In the genomic region with DNA sequence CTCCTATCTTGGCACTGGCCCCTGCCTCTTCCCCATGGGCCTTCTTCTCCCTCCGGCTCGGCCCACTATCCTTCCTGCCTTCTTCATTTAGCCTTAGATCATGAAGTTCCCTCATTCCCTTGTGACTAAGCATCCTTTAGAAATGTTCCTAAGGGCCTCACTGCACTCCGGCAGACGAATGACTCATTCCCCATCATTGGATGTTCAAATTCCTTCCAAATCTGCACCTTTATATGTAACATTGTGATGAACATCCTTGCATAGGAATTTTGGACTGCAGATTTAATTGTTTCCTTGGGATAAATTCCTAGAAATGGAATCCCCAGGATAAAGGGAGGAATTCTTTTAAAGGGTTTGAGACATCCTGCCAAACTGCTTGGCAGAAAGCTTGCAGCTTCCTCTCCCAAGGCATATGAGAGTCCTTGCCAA, we compare ENCODE assay signal across 15 cellular contexts. TPM values are rescaled to one million over a fixed set of nuclear protein-coding genes. Genes with fewer than 3 reads are reported as not detected.
A peak's percentile ranks its signal among the peaks of the same experiment; 100 is the strongest.
DNase-seq lines count a peak whose midpoint lies in the region; TF ChIP-seq lines count a peak whose summit lies in the region.
"Had no signal": no experiment of that assay in that cellular context is flagged by ENCODE, and none has a peak within 500 bp of the region (broad histone marks: within the 10 kb centered on the region; RNA-seq: fewer than 3 reads in every experiment).

No MANE protein-coding gene starts in this region.

- H3K27me3 Mint-ChIP-seq in activated naive CD4-positive, alpha-beta T cell treated with anti-CD3 and anti-CD28 coated beads for 36 hours (ENCODE audit: low read depth), result no peaks in the 10 kb centered on the region

- in situ Hi-C loops in brain microvascular endothelial cell (cut with HindIII; ENCODE audit: low pct_ligation_motif_present, low sequenced_read_pairs), result no loop called here

- no peak for TF ChIP-seq CTCF in HFF-Myc (IDR thresholded peaks at IDR 0.05; ENCODE audit: low read depth, low read length, missing control alignments)
- no peak for TF ChIP-seq CTCF in brain microvascular endothelial cell (IDR thresholded peaks at IDR 0.05; ENCODE audit: low read depth, low read length, missing control alignments)

- intact Hi-C loops in activated naive CD4-positive, alpha-beta T cell treated with anti-CD3 and anti-CD28 coated beads for 36 hours (cut with micrococcal nuclease), result no loop called here

- peak overlapping the region; percentile 83 for H3K27ac ChIP-seq in ACC112 (ENCODE audit: low read depth, low read length)
- peak overlapping the region; percentile 44 for H3K27ac ChIP-seq in brain microvascular endothelial cell
- H3K27ac ChIP-seq: C4-2B, colonic mucosa, psoas muscle, vagina had no signal

- H3K79me2 ChIP-seq in ACC112 (ENCODE audit: control insufficient read depth, insufficient read depth, low read length, unreplicated experiment), result no peaks in the 10 kb centered on the region

- H3K27ac Mint-ChIP-seq in activated naive CD4-positive, alpha-beta T cell treated with anti-CD3 and anti-CD28 coated beads for 36 hours, result no peak overlapping the region
- H3K27ac Mint-ChIP-seq: T-helper 1 cell treated with Interleukin-12 subunit alpha and Interleukin-12 subunit beta and Interleukin-4 antibody, amounts not matched to agents 30 μg/mL and 1 μg/mL, for 36 hours had no signal

- no peaks in the 10 kb centered on the region for H3K36me3 Mint-ChIP-seq in activated naive CD4-positive, alpha-beta T cell treated with anti-CD3 and anti-CD28 coated beads for 36 hours (ENCODE audit: low read depth)

- DNase-seq in HFF-Myc (ENCODE audit: extremely low read depth, low read depth) (peak; percentile 38), brain microvascular endothelial cell (peak; percentile 69), islet precursor cell (peak; percentile 69), DMS153 (lab: John Stamatoyannopoulos, UW) (no peak), SHP77 (lab: John Stamatoyannopoulos, UW) (no peak)
- no peak for DNase-seq in activated naive CD4-positive, alpha-beta T cell treated with anti-CD3 and anti-CD28 coated beads for 36 hours
- DNase-seq in activated CD4-positive, alpha-beta T cell treated with anti-CD3 and anti-CD28 coated beads, Interleukin-2, amount 50 U/mL, for 48 hours, result no peak
- DNase-seq: colonic mucosa, left cardiac atrium, NCI-H774, psoas muscle had no signal

- CTCF ChIA-PET in activated naive CD4-positive, alpha-beta T cell treated with anti-CD3 and anti-CD28 coated beads for 36 hours (lab: Charles Lee), result interaction anchor here (0.9 kb wide), 1 partner anchor 9 kb away, joined by 3 read pairs; no protein-coding TSS in a partner anchor

- H3K9me3 Mint-ChIP-seq in activated naive CD4-positive, alpha-beta T cell treated with anti-CD3 and anti-CD28 coated beads for 36 hours, result no peaks in the 10 kb centered on the region
- H3K9me3 Mint-ChIP-seq: T-helper 1 cell treated with Interleukin-12 subunit alpha and Interleukin-12 subunit beta and Interleukin-4 antibody, amounts not matched to agents 30 μg/mL and 1 μg/mL, for 36 hours had no signal

- peaks cover 54% of the 10 kb centered on the region for H3K4me1 ChIP-seq in ACC112 (ENCODE audit: control insufficient read depth, insufficient read depth, low read length, unreplicated experiment)
- H3K4me1 ChIP-seq: colonic mucosa, psoas muscle had no signal

- no peak overlapping the region for H3K4me3 Mint-ChIP-seq in activated naive CD4-positive, alpha-beta T cell treated with anti-CD3 and anti-CD28 coated beads for 36 hours
- H3K4me3 Mint-ChIP-seq: T-helper 1 cell treated with Interleukin-12 subunit alpha and Interleukin-12 subunit beta and Interleukin-4 antibody, amounts not matched to agents 30 μg/mL and 1 μg/mL, for 36 hours had no signal

- no peaks in the 10 kb centered on the region for H3K27me3 ChIP-seq in ACC112 (ENCODE audit: insufficient read depth, low read length)
- no peaks in the 10 kb centered on the region for H3K27me3 ChIP-seq in brain microvascular endothelial cell (replicated peaks)
- H3K27me3 ChIP-seq: colonic mucosa, vagina had no signal

- H3K36me3 ChIP-seq in ACC112 (ENCODE audit: insufficient read depth, low read length) (no peaks in the 10 kb centered on the region), brain microvascular endothelial cell (replicated peaks) (no peaks in the 10 kb centered on the region)
- H3K36me3 ChIP-seq: colonic mucosa, vagina had no signal

- no peak overlapping the region for H2AFZ ChIP-seq in ACC112 (ENCODE audit: low read length, unreplicated experiment)

- no peaks in the 10 kb centered on the region for H3K4me1 Mint-ChIP-seq in activated naive CD4-positive, alpha-beta T cell treated with anti-CD3 and anti-CD28 coated beads for 36 hours (ENCODE audit: low read depth)

- H3K4me3 ChIP-seq in ACC112 (ENCODE audit: low read depth, low read length) (no peak overlapping the region), HFF-Myc (replicated peaks; ENCODE audit: low read depth, low read length) (no peak overlapping the region), brain microvascular endothelial cell (ENCODE audit: low read depth, low read length) (no peak overlapping the region)
- H3K4me3 ChIP-seq: colonic mucosa, psoas muscle, vagina had no signal

RNA-seq across cellular contexts. Expression of a gene that starts 19.0 kb away (rescaled TPM):
- under 1 TPM; 0.14 to 0.35 TPM for total RNA-seq in activated naive CD4-positive, alpha-beta T cell treated with anti-CD3 and anti-CD28 coated beads for 36 hours

Comparison
In these comparisons a context has a peak if more than half of its experiments do, and no peak if none do; other contexts are left out.
1. DNase-seq: peak in HFF-Myc (single experiment), brain microvascular endothelial cell (single experiment) and islet precursor cell (single experiment); none in activated naive CD4-positive, alpha-beta T cell treated with anti-CD3 and anti-CD28 coated beads for 36 hours (single experiment), DMS153 (single experiment), SHP77 (0 of 2) and activated CD4-positive, alpha-beta T cell treated with anti-CD3 and anti-CD28 coated beads, Interleukin-2, amount 50 U/mL, for 48 hours (0 of 2).